19 cellular contexts compared by ENCODE assay signal in the genomic region with DNA sequence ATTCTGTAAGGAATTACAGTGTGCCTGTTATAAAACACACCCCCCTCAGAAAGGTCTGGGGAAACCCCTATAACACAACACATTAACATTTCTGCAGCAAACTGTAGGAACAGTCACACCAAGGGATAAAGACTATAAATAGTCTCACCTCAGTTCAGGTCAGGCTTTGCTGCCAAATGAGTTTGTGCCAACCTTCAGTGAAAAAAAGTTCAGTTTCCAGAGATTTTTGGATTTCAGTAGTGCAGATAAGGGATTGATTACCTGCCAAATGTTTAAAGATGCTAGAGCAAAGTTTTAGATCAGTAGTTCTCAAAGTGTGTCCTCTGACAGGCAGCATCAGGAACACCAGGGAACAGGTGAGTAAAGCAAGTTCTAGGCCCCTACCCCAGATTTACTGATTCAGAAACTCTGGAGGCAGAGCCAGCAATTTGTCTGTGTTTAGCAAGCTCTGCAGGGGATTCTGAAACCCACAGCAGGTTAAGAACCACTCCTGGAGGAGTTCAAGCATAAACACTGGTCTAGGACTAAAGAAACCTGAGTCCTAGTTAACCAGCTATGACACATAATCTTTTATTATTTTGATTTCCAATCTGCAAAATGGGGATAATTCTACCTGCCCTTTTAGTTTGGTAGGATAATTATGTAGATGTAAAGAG.
A peak's percentile ranks its signal among the peaks of the same experiment; 100 is the strongest.
DNase-seq lines count a peak whose midpoint lies in the region; ATAC-seq and TF ChIP-seq lines count a peak whose summit lies in the region.
"Had no signal": no experiment of that assay in that cellular context is flagged by ENCODE, and none has a peak within 500 bp of the region (broad histone marks: within the 10 kb centered on the region; RNA-seq: fewer than 3 reads in every experiment).

No MANE protein-coding gene starts in this region.

- no peaks in the 10 kb centered on the region for H3K9me3 ChIP-seq in right lobe of liver
- H3K9me3 ChIP-seq: vagina had no signal

- no peaks in the 10 kb centered on the region for H3K27me3 ChIP-seq in right lobe of liver
- H3K27me3 ChIP-seq: hepatocyte, vagina had no signal

- peak; percentile 34 for ATAC-seq in HG02852 (IDR thresholded peaks at IDR 0.05; ENCODE audit: unreplicated experiment)
- ATAC-seq in right lobe of liver = peak; percentile 58 to 79 (median 74)
- ATAC-seq: activated naive CD8-positive, alpha-beta T cell treated with anti-CD3 and anti-CD28 coated beads, Interleukin-2, amount 50 U/mL, for 24 hours; CD8-positive, alpha-beta T cell; HCT116 had no signal

- POLR2A ChIA-PET in GM10248 (lab: Yijun Ruan, JAX) = no interaction called here

- peak; percentile 5 for DNase-seq in NCI-H2171 treated with DMSO at 0.1 percent for 48 hours (lab: John Stamatoyannopoulos, UW)
- no peak for DNase-seq in NCI-H2171 (lab: John Stamatoyannopoulos, UW)
- peak; percentile 56 for DNase-seq in NCI-H510A treated with DMSO at 0.1 percent for 48 hours (lab: John Stamatoyannopoulos, UW)
- peak in 1 of 3 donors; percentile 51 for DNase-seq in right lobe of liver
- no peak for DNase-seq in C1 segment of cervical spinal cord (lab: John Stamatoyannopoulos, UW)
- DNase-seq in GM10248 (ENCODE audit: extremely low spot score) = no peak
- DNase-seq in NCI-H1105 treated with DMSO at 0.1 percent for 48 hours (lab: John Stamatoyannopoulos, UW) = no peak
- DNase-seq: activated CD4-positive, alpha-beta memory T cell treated with anti-CD3 and anti-CD28 coated beads, Interleukin-2, amount 10 ng/mL, durations not matched to agents 7 days and 5 days; activated naive CD8-positive, alpha-beta T cell treated with anti-CD3 and anti-CD28 coated beads, Interleukin-2, amount 50 U/mL, for 24 hours; caudate nucleus; CD8-positive, alpha-beta T cell; endodermal cell; midbrain; retina; RPMI8226 had no signal

- TF ChIP-seq POLR2A in right lobe of liver (IDR thresholded peaks at IDR 0.05) = no peak

- no peaks in the 10 kb centered on the region for H3K36me3 ChIP-seq in right lobe of liver
- H3K36me3 ChIP-seq: vagina had no signal

- peaks cover 0 to 49% (median 18%) of the 10 kb centered on the region in 4 donors for H3K4me1 ChIP-seq in right lobe of liver

- H3K27ac ChIP-seq in right lobe of liver = peak overlapping the region in 1 of 3 donors; percentile 58
- H3K27ac ChIP-seq: hepatocyte, vagina had no signal

- no peak overlapping the region for H3K4me3 ChIP-seq in right lobe of liver
- H3K4me3 ChIP-seq: hepatocyte, vagina had no signal

- intact Hi-C loops in right lobe of liver (cut with DNase I) = no loop called here

- CTCF ChIA-PET in GM10248 (lab: Yijun Ruan, JAX) = interaction anchor here (1.7 kb wide), 1 partner anchor 8 kb away, joined by 4 read pairs; no protein-coding TSS in a partner anchor

- TF ChIP-seq CTCF in right lobe of liver (IDR thresholded peaks at IDR 0.05) (no peak), GM10248 (IDR thresholded peaks at IDR 0.05; ENCODE audit: control extremely low read depth, extremely low read depth, low read depth, missing control alignments) (no peak)

Comparison
In these comparisons a context has a peak if more than half of its experiments do, and no peak if none do; other contexts are left out.
1. DNase-seq: peak in NCI-H2171 treated with DMSO at 0.1 percent for 48 hours (single experiment) and NCI-H510A treated with DMSO at 0.1 percent for 48 hours (single experiment); none in NCI-H2171 (single experiment), C1 segment of cervical spinal cord (0 of 14), GM10248 (single experiment) and NCI-H1105 treated with DMSO at 0.1 percent for 48 hours (single experiment).